ENCODE assay signal across 8 cellular contexts in the genomic region with DNA sequence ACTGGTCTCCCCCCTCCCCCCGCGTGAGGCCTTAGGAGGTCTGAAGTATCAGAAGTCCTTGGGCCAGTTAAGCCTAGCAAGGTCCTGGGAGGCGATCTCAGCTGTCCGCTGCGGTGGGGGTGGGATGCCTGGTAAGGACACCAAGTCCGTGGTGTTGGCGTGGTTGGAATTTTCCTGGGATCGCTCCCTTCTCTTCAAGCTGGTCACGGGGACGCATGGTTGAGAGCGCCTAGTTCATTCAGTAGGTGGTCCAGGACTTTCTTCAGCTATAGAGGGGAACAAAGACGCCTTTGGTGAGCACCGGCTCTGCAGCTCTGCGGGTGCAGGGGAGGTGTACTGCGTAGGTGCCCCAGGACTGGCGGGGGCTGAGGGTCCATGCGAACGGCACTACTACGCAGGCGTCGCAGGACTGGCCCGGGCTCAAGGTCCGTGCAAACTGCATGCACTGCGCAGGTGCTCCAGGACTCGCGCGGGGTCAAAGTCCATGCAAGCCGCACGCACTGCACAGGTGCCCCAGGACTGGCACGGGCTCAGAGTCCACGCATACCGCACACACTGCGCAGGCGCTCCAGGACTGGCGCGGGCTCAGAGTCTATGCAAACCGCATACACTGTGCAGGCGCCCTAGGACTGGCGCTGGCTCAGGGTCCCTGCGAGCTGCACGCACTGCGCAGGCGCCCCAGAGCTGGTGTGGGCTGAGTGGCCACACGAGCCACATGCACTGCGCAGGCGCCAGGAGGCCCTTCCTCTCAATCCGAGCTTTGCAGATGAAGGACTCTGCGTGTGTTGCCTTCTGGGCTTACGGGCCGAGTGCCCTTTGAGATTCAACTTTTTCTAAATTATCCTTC.
A peak's percentile ranks its signal among the peaks of the same experiment; 100 is the strongest.
DNase-seq lines count a peak whose midpoint lies in the region; ATAC-seq and TF ChIP-seq lines count a peak whose summit lies in the region.

No MANE protein-coding gene starts in this region.

- H3K9me3 ChIP-seq in mucosa of rectum (ENCODE audit: control insufficient read depth in 2 of 2, low read length in 2 of 2), result no peaks in the 10 kb centered on the region

- H3K4me1 Mint-ChIP-seq in effector memory CD8-positive, alpha-beta T cell (ENCODE audit: low read depth in 2 of 2), result peaks cover 24 to 32% of the 10 kb centered on the region in 2 donors

- H3K27ac ChIP-seq in mucosa of rectum (ENCODE audit: low read depth in 2 of 2, low read length in 2 of 2), result peak overlapping the region; percentile 36 to 63

- no peak for TF ChIP-seq CTCF in GM06990 (IDR thresholded peaks at IDR 0.05; ENCODE audit: insufficient read depth, low read length, poor library complexity, severe bottlenecking)

- peak; percentile 18 for DNase-seq in GM06990 (ENCODE audit: extremely low read depth, insufficient read length)
- DNase-seq in NCI-H2107 treated with DMSO at 0.1 percent for 48 hours (lab: John Stamatoyannopoulos, UW; ENCODE audit: unreplicated experiment), result peak; percentile 47
- DNase-seq in activated CD8-positive, alpha-beta memory T cell treated with anti-CD3 and anti-CD28 coated beads for 48 hours (ENCODE audit: low read depth in 2 of 3, low spot score in 2 of 3), result peak in 2 of 3 experiments; percentile 25 to 44
- peak; percentile 18 to 63 (median 54) for DNase-seq in effector memory CD8-positive, alpha-beta T cell
- DNase-seq in stimulated activated CD8-positive, alpha-beta memory T cell treated with anti-CD3 and anti-CD28 coated beads, Interleukin-7, amount 100 ng/mL, for 4 hours (ENCODE audit: low read depth in 2 of 2), result peak; percentile 29 to 40

- peak; percentile 62 for ATAC-seq in effector memory CD8-positive, alpha-beta T cell (replicated peaks)
- ATAC-seq in GM18868 (IDR thresholded peaks at IDR 0.05; ENCODE audit: unreplicated experiment) (no peak), HG02884 (IDR thresholded peaks at IDR 0.05; ENCODE audit: unreplicated experiment) (no peak)

- H3K9me3 Mint-ChIP-seq in effector memory CD8-positive, alpha-beta T cell, result no peaks in the 10 kb centered on the region

- no peak overlapping the region for H3K27ac Mint-ChIP-seq in effector memory CD8-positive, alpha-beta T cell

- peaks cover 27% of the 10 kb centered on the region for H3K36me3 Mint-ChIP-seq in effector memory CD8-positive, alpha-beta T cell (ENCODE audit: insufficient read depth)

- peaks cover 19 to 25% of the 10 kb centered on the region in 2 donors for H3K4me1 ChIP-seq in mucosa of rectum (ENCODE audit: control insufficient read depth in 2 of 2, insufficient read depth in 2 of 2, low read length in 2 of 2)

- H3K27me3 Mint-ChIP-seq in effector memory CD8-positive, alpha-beta T cell, result no peaks in the 10 kb centered on the region

- H3K4me3 ChIP-seq in GM06990 (replicated peaks; ENCODE audit: low read depth, low read length) (no peak overlapping the region), mucosa of rectum (ENCODE audit: low read length in 2 of 2) (peak overlapping the region; percentile 45 to 60)

- H3K4me3 Mint-ChIP-seq in effector memory CD8-positive, alpha-beta T cell, result peak overlapping the region; percentile 38 to 61

- peak overlapping the region; percentile 14 to 39 for H3K9ac ChIP-seq in mucosa of rectum (ENCODE audit: low read depth in 1 of 2, low read length in 2 of 2)

- no peaks in the 10 kb centered on the region for H3K27me3 ChIP-seq in GM06990 (replicated peaks; ENCODE audit: control insufficient read depth, insufficient read depth, low read length)
- H3K27me3 ChIP-seq in mucosa of rectum (ENCODE audit: control insufficient read depth in 2 of 2, insufficient read depth in 2 of 2, low read length in 2 of 2), result no peaks in the 10 kb centered on the region

- H3K36me3 ChIP-seq in GM06990 (ENCODE audit: control insufficient read depth, insufficient read depth, low read length) (no peaks in the 10 kb centered on the region; the same call in 1 of the 2 replicates), mucosa of rectum (ENCODE audit: control insufficient read depth in 2 of 2, insufficient read depth in 2 of 2, low read length in 2 of 2) (no peaks in the 10 kb centered on the region)
